Comparison of ENCODE assay signal across 17 cellular contexts in genomic region chrY:7996726-7997125, GRCh38.
"Had no signal": no experiment of that assay in that cellular context is flagged by ENCODE, and none has a peak within 500 bp of the region (broad histone marks: within the 10 kb centered on the region; RNA-seq: fewer than 3 reads in every experiment).

No MANE protein-coding gene starts in this region.

- ATAC-seq: foreskin keratinocyte; gastroesophageal sphincter; heart left ventricle; left cardiac atrium; left lung; left ventricle myocardium superior; lower lobe of right lung; naive thymus-derived CD4-positive, alpha-beta T cell had no signal

- H3K27me3 Mint-ChIP-seq: naive thymus-derived CD4-positive, alpha-beta T cell had no signal

- DNase-seq: dermis blood vessel endothelial cell; dorsolateral prefrontal cortex; effector CD4-positive, alpha-beta T cell; effector memory CD4-positive, alpha-beta T cell; foreskin keratinocyte; heart left ventricle; hippocampal formation; left cardiac atrium; left lung; left ventricle myocardium superior; lower lobe of right lung; mesenchymal stem cell; midbrain; naive thymus-derived CD4-positive, alpha-beta T cell had no signal

- H3K27ac ChIP-seq: coronary artery, dorsolateral prefrontal cortex, esophagus muscularis mucosa, foreskin keratinocyte, gastroesophageal sphincter, heart left ventricle, left lung, lower lobe of right lung had no signal

- H3K36me3 ChIP-seq: esophagus muscularis mucosa, gastroesophageal sphincter, heart left ventricle, left lung, lower lobe of right lung had no signal

- H3K4me1 Mint-ChIP-seq: naive thymus-derived CD4-positive, alpha-beta T cell had no signal

- H3K4me3 Mint-ChIP-seq: naive thymus-derived CD4-positive, alpha-beta T cell had no signal

- H3K4me1 ChIP-seq: esophagus muscularis mucosa, foreskin keratinocyte, gastroesophageal sphincter, heart left ventricle, left lung, lower lobe of right lung had no signal

- H3K36me3 Mint-ChIP-seq: naive thymus-derived CD4-positive, alpha-beta T cell had no signal

- H3K27ac Mint-ChIP-seq: naive thymus-derived CD4-positive, alpha-beta T cell had no signal

- H3K4me3 ChIP-seq: coronary artery, dorsolateral prefrontal cortex, esophagus muscularis mucosa, gastroesophageal sphincter, heart left ventricle, left lung, lower lobe of right lung had no signal

- H3K27me3 ChIP-seq: dorsolateral prefrontal cortex, esophagus muscularis mucosa, foreskin keratinocyte, gastroesophageal sphincter, heart left ventricle, left lung had no signal

- H3K9me3 ChIP-seq: esophagus muscularis mucosa, gastroesophageal sphincter, lower lobe of right lung had no signal
